ENCODE assay signal across 1 cellular context in the genomic region with DNA sequence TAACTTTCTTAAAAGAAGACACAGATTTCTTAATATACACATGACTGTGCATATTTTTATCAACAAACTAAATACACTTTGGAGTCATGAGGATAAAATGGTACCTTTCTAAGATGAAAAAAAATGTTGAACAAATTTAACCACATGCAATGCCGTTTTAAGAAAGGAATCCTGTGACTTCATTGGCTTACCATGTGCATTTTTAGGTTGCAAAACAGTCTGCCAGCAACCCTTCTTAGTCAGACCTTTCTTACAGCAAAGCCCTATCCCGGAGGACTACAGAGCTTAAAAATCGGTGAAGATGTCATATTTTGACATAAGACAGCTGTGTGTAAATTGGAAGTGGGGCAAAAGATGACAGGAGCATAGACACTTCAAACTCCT.
TF ChIP-seq lines count a peak whose summit lies in the region.

No MANE protein-coding gene starts in this region.

TF ChIP-seq in GM23338, 12 proteins besides CTCF, POLR2A, EP300 and RAD21 (continued from another document):
- TF ChIP-seq STAT1 (IDR thresholded peaks at IDR 0.05; ENCODE audit: unreplicated experiment): no peak
- TF ChIP-seq NANOG (IDR thresholded peaks at IDR 0.05; ENCODE audit: borderline replicate concordance): no peak
TF ChIP-seq in GM23338: peak in this region for 0.
